ENCODE assay signal across 8 cellular contexts in genomic region chr9:130446111-130446861, GRCh38. TPM values are rescaled to one million over a fixed set of nuclear protein-coding genes. Genes with fewer than 3 reads are reported as not detected.
DNase-seq lines count a peak whose midpoint lies in the region; ATAC-seq, FAIRE-seq and TF ChIP-seq lines count a peak whose summit lies in the region.

No MANE protein-coding gene starts in this region.

- TF ChIP-seq CTCF in esophagus muscularis mucosa (IDR thresholded peaks at IDR 0.05) (no peak), D721Med (IDR thresholded peaks at IDR 0.05; ENCODE audit: insufficient read depth, missing control alignments) (no peak)

- FAIRE-seq in D721Med (lab: Jason Lieb, UNC) = no peak

- peak overlapping the region; percentile 63 to 73 (median 72) for H3K4me3 ChIP-seq in esophagus muscularis mucosa

- no peak for TF ChIP-seq EP300 in esophagus muscularis mucosa (IDR thresholded peaks at IDR 0.05)

- WGBS in esophagus muscularis mucosa = 45% methylated on average over 14 of the region's 15 CpGs

- peaks cover 0 to 9% (median 0%) of the 10 kb centered on the region in 4 donors for H3K27me3 ChIP-seq in esophagus muscularis mucosa

- H3K27ac ChIP-seq in esophagus muscularis mucosa (replicated peaks in 1 of 4) = peak overlapping the region; percentile 80 to 86 (median 82)

- peak; percentile 88 for DNase-seq in GM04503 (ENCODE audit: low read depth)
- DNase-seq in RKO (ENCODE audit: low spot score) = peak; percentile 43
- no peak for DNase-seq in esophagus muscularis mucosa (ENCODE audit: extremely low spot score)
- DNase-seq in myocyte (ENCODE audit: low read depth) = peak; percentile 83
- DNase-seq in DMS153 (lab: John Stamatoyannopoulos, UW) = no peak
- no peak for DNase-seq in NCI-H1105 (lab: John Stamatoyannopoulos, UW)
- DNase-seq in D721Med (ENCODE audit: insufficient read length, low spot score) = no peak

- no peak for TF ChIP-seq POLR2A in esophagus muscularis mucosa (IDR thresholded peaks at IDR 0.05; ENCODE audit: low read depth)

- H3K4me1 ChIP-seq in esophagus muscularis mucosa = peaks cover 60 to 74% (median 67%) of the 10 kb centered on the region in 4 donors

- no peak for ATAC-seq in GM19023 (IDR thresholded peaks at IDR 0.05; ENCODE audit: unreplicated experiment)

- intact Hi-C loops in esophagus muscularis mucosa (cut with DNase I) = no loop called here

- H3K36me3 ChIP-seq in esophagus muscularis mucosa = no peaks in the 10 kb centered on the region

- peaks cover 0 to 8% (median 4%) of the 10 kb centered on the region in 4 donors for H3K9me3 ChIP-seq in esophagus muscularis mucosa

RNA-seq across cellular contexts. Expression of gene ASS1, which starts 1.5 kb away (rescaled TPM):
- total RNA-seq in esophagus muscularis mucosa = 100 to 1,000 TPM in 1 of 4 donors, 10 to 100 TPM in 3; 67.7 to 113 (median 97.1) TPM
- 80.1 and 81.3 TPM in 2 replicates for total RNA-seq in myocyte
- 119 TPM for polyA plus RNA-seq in myocyte (2012)

Comparison
In these comparisons a context has a peak if more than half of its experiments do, and no peak if none do; other contexts are left out.
1. DNase-seq: peak in GM04503 (single experiment), RKO (single experiment) and myocyte (single experiment); none in esophagus muscularis mucosa (single experiment), DMS153 (single experiment), NCI-H1105 (single experiment) and D721Med (single experiment).